Comparison of ENCODE assay signal across 22 cellular contexts in genomic region chr19:18393836-18394235, GRCh38. TPM values are rescaled to one million over a fixed set of nuclear protein-coding genes. Genes with fewer than 3 reads are reported as not detected.
DNase-seq lines count a peak whose midpoint lies in the region; ATAC-seq, FAIRE-seq and TF ChIP-seq lines count a peak whose summit lies in the region.
"Had no signal": no experiment of that assay in that cellular context is flagged by ENCODE, and none has a peak within 500 bp of the region (broad histone marks: within the 10 kb centered on the region; RNA-seq: fewer than 3 reads in every experiment).

No MANE protein-coding gene starts in this region.

- ATAC-seq in HepG2 (no peak), Right ventricle myocardium superior (ENCODE audit: poor library complexity) (peak; percentile 18), HG03521 (IDR thresholded peaks at IDR 0.05; ENCODE audit: unreplicated experiment) (no peak), HG03442 (IDR thresholded peaks at IDR 0.05; ENCODE audit: unreplicated experiment) (no peak)

- H3K79me2 ChIP-seq in HepG2 (ENCODE audit: insufficient read depth, low read length), result no peaks in the 10 kb centered on the region

- POLR2A ChIA-PET in HepG2 (lab: Yijun Ruan, JAX), result no interaction called here

- H3K27me3 ChIP-seq in liver (ENCODE audit: control insufficient read depth in 4 of 4, insufficient read depth in 4 of 4, low read length in 3 of 4) (no peaks in the 10 kb centered on the region), HepG2 (ENCODE audit: control insufficient read depth in 1 of 2, insufficient read depth in 2 of 2, low read length in 2 of 2) (peaks cover 0 to 17% of the 10 kb centered on the region in 2 experiments; a peak in 4 of 5 replicates), muscle layer of colon (ENCODE audit: control insufficient read depth in 1 of 2, insufficient read depth in 2 of 2, low read length in 2 of 2) (peaks cover 10 to 16% of the 10 kb centered on the region in 2 donors)

- H3K9me3 ChIP-seq in liver (ENCODE audit: control insufficient read depth in 4 of 4, low read length in 3 of 4) (no peaks in the 10 kb centered on the region), HepG2 (ENCODE audit: low read length) (no peaks in the 10 kb centered on the region), muscle layer of colon (ENCODE audit: low read length) (no peaks in the 10 kb centered on the region)

- WGBS in liver, result 77% methylated on average over 7 of the region's 7 CpGs
- 68% methylated on average over 7 of the region's 7 CpGs for WGBS in HepG2 (ENCODE audit: low lambda C conversion rate)

- H3K36me3 ChIP-seq in liver (ENCODE audit: control insufficient read depth in 4 of 4, insufficient read depth in 3 of 4, low read depth in 1 of 4, low read length in 3 of 4) (peaks cover 0 to 5% (median 0%) of the 10 kb centered on the region in 4 donors), HepG2 (replicated peaks in 1 of 2; ENCODE audit: control insufficient read depth in 1 of 2, insufficient read depth in 2 of 2, low read length in 2 of 2) (peaks cover under 1 to 2% of the 10 kb centered on the region in 2 experiments; a peak in 3 of 5 replicates), muscle layer of colon (ENCODE audit: insufficient read depth, low read length) (no peaks in the 10 kb centered on the region)

- H3K4me1 ChIP-seq in liver (ENCODE audit: control insufficient read depth in 4 of 4, insufficient read depth in 4 of 4, low read length in 3 of 4) (peaks cover 10 to 29% (median 20%) of the 10 kb centered on the region in 4 donors), HepG2 (ENCODE audit: insufficient read depth, low read length) (peaks cover 47% of the 10 kb centered on the region), muscle layer of colon (ENCODE audit: insufficient read depth, low read length) (no peaks in the 10 kb centered on the region)

- no peak for FAIRE-seq in HepG2 (lab: Jason Lieb, UNC)
- FAIRE-seq in HTR-8/SVneo (lab: Jason Lieb, UNC), result no peak

- no peak overlapping the region for H2AFZ ChIP-seq in HepG2 (ENCODE audit: low read length)

- CTCF ChIA-PET in HepG2 (lab: Yijun Ruan, JAX; ENCODE audit: low intra/inter-chr PET ratio, low total read pairs), result no interaction called here

- TF ChIP-seq RAD21 in liver (IDR thresholded peaks at IDR 0.05) (no peak), HepG2 (CRISPR knock-in tag; IDR thresholded peaks at IDR 0.05) (no peak)

- no peak for TF ChIP-seq EP300 in HepG2 (IDR thresholded peaks at IDR 0.05; ENCODE audit: low read depth in 2 of 2, low read length in 2 of 2)
- TF ChIP-seq EP300 in HepG2 (CRISPR knock-in tag; IDR thresholded peaks at IDR 0.05; ENCODE audit: borderline replicate concordance), result no peak

- H3K4me3 ChIP-seq in liver (ENCODE audit: low read depth in 1 of 3, low read length in 3 of 3) (no peak overlapping the region), HepG2 (replicated peaks in 1 of 3; ENCODE audit: insufficient read depth in 1 of 3, low read depth in 2 of 3, low read length in 3 of 3) (no peak overlapping the region), muscle layer of colon (ENCODE audit: low read depth in 1 of 2, low read length in 2 of 2) (no peak overlapping the region)
- H3K4me3 ChIP-seq: smooth muscle cell had no signal

- H3K9ac ChIP-seq in liver (ENCODE audit: low read depth in 1 of 2, low read length in 2 of 2), result no peak overlapping the region
- no peak overlapping the region for H3K9ac ChIP-seq in HepG2 (ENCODE audit: insufficient read depth, low read depth, low read length)
- H3K9ac ChIP-seq in muscle layer of colon (ENCODE audit: low read length), result no peak overlapping the region

- no peak overlapping the region for H3K4me2 ChIP-seq in HepG2 (ENCODE audit: low read depth, low read length)
- H3K4me2 ChIP-seq: smooth muscle cell had no signal

- BruUV-seq in HepG2 (replicated peaks; lab: Mats Ljungman, UMichigan), result no TSS peak

- in situ Hi-C loops in HepG2 (cut with HindIII; ENCODE audit: extremely low pct_ligation_motif_present, low pct_unique_long_range_greater_than_20kb), result no loop called here

- peaks cover 17% of the 10 kb centered on the region for H4K20me1 ChIP-seq in HepG2 (ENCODE audit: insufficient read depth, low read length)

- no peak for DNase-seq in HepG2 (ENCODE audit: low spot score)
- peak; percentile 81 for DNase-seq in Right ventricle myocardium superior
- no peak for DNase-seq in activated effector memory CD4-positive, alpha-beta T cell treated with Interleukin-2 at 50 U/mL for 16 hours
- DNase-seq in HTR-8/SVneo (ENCODE audit: insufficient read length, low spot score), result no peak
- DNase-seq: activated CD4-positive, CD25-positive, alpha-beta regulatory T cell; activated CD8-positive, alpha-beta memory T cell treated with anti-CD3 and anti-CD28 coated beads for 24 hours; DMS53; effector CD4-positive, alpha-beta T cell; MM.1S; NCI-H1930; NCI-H446 treated with DMSO at 0.1 percent for 48 hours; SIG-M5; T-helper 2 cell had no signal

- intact Hi-C loops in HepG2 (cut with micrococcal nuclease; ENCODE audit: unreplicated experiment) (no loop called here), Right ventricle myocardium superior (cut with DNase I) (loop anchor here (5.0 kb wide), 1 partner anchor 47 kb away; no protein-coding TSS in a partner anchor)

- no peak for TF ChIP-seq POLR2A in HepG2 (IDR thresholded peaks at IDR 0.05; ENCODE audit: insufficient read depth in 1 of 2, low read depth in 2 of 2, low read length in 2 of 2)

- TF ChIP-seq CTCF in liver (IDR thresholded peaks at IDR 0.05; ENCODE audit: low read depth, low read length, missing input control), result no peak
- TF ChIP-seq CTCF in HepG2 (CRISPR knock-in tag; IDR thresholded peaks at IDR 0.05), result no peak

- H3K27ac ChIP-seq in liver (ENCODE audit: low read depth in 1 of 2, low read length in 2 of 2) (peak overlapping the region; percentile 0 to 35), HepG2 (ENCODE audit: extremely low read length, insufficient read depth, low read length) (no peak overlapping the region), muscle layer of colon (ENCODE audit: low read depth, low read length) (peak overlapping the region; percentile 24)
- H3K27ac ChIP-seq: C4-2B had no signal

RNA-seq across cellular contexts. Expression of gene LRRC25, which starts 3.6 kb away (rescaled TPM):
- 10 to 100 TPM in 1 of 2 donors, 1 to 10 TPM in 1; 7.9 to 13.4 TPM for total RNA-seq in liver
- polyA plus RNA-seq in liver, result 1 to 10 TPM; 2.3 to 5.8 TPM
- 0.13 TPM in 1 of 2 replicates, not detected in the other for total RNA-seq in HepG2 (2016; rRNA removed; fragmentation: Illumina TruSeq; extraction: Trizol)
- 0.20 TPM in 1 of 2 replicates, not detected in the other for total RNA-seq in HepG2 (2016; cell fraction: cytosol; rRNA removed; fragmentation: Illumina TruSeq; extraction: Trizol; ENCODE audit: low read depth)
- total RNA-seq in HepG2 (2016; cell fraction: insoluble cytoplasmic fraction; rRNA removed; fragmentation: Illumina TruSeq; extraction: Trizol), result 0.11 TPM in 1 of 2 replicates, not detected in the other
- total RNA-seq in HepG2 (2016; cell fraction: membrane; rRNA removed; fragmentation: Illumina TruSeq; extraction: Trizol), result 0.17 and 0.19 TPM in 2 replicates
- 0.25 TPM in 1 of 2 replicates, not detected in the other for total RNA-seq in HepG2 (2016; cell fraction: nucleus; rRNA removed; fragmentation: Illumina TruSeq; extraction: Trizol)
- polyA plus RNA-seq in HepG2 (2011; rRNA removed), result 0.53 and 0.85 TPM in 2 replicates
- polyA plus RNA-seq in HepG2 (2011; cell fraction: cytosol; rRNA removed), result 0.66 and 0.68 TPM in 2 replicates
- 0.16 and 0.35 TPM in 2 replicates for polyA plus RNA-seq in HepG2 (2011; cell fraction: nucleus; rRNA removed)
- polyA plus RNA-seq in HepG2 (2012), result 0.11 and 0.13 TPM in 2 replicates
- polyA plus RNA-seq in HepG2 (2016; cell fraction: cytosol; fragmentation: Illumina TruSeq; extraction: Trizol; ENCODE audit: low read depth), result 0.05 TPM in 1 of 2 replicates, not detected in the other
- 0.12 and 0.15 TPM in 2 replicates for polyA plus RNA-seq in HepG2 (2016; cell fraction: insoluble cytoplasmic fraction; fragmentation: Illumina TruSeq; extraction: Trizol; ENCODE audit: low read depth)
- 0.13 TPM in 1 of 2 replicates, not detected in the other for polyA plus RNA-seq in HepG2 (2016; cell fraction: membrane; fragmentation: Illumina TruSeq; extraction: Trizol; ENCODE audit: low read depth)
- not detected in 2 replicates for polyA plus RNA-seq in HepG2 (2016; cell fraction: nucleus; fragmentation: Illumina TruSeq; extraction: Trizol; ENCODE audit: insufficient read depth, low read depth)
- 0.60 TPM in 1 of 2 replicates, not detected in the other for polyA minus RNA-seq in HepG2 (2011; rRNA and poly(A)+ RNA removed; ENCODE audit: low replicate concordance)
- polyA minus RNA-seq in HepG2 (2011; cell fraction: cytosol; rRNA and poly(A)+ RNA removed), result 0.40 and 0.70 TPM in 2 replicates
- polyA minus RNA-seq in HepG2 (2011; cell fraction: nucleus; rRNA and poly(A)+ RNA removed), result 0.25 TPM in 1 of 2 replicates, not detected in the other
- total RNA-seq in Right ventricle myocardium superior, result 3.6 TPM
- total RNA-seq: A172; activated T-helper 1 cell treated with anti-CD3 and anti-CD28 coated beads, Interleukin-12 subunit alpha, Interleukin-12 subunit beta, Interleukin-2, Interleukin-4 antibody, amounts not matched to agents 30 ng/mL and 10 ng/mL and 1 ng/mL, durations not matched to agents 14 hours and 24 hours and 36 hours; myocyte; smooth muscle cell had no signal

RNA-seq across cellular contexts. Expression of gene GDF15, which starts 7.9 kb away (rescaled TPM):
- total RNA-seq in liver, result 10 to 100 TPM in 1 of 2 donors, under 1 TPM in 1; 0.42 to 11.6 TPM
- polyA plus RNA-seq in liver, result 1 to 10 TPM; 6.7 to 7.7 TPM
- total RNA-seq in HepG2 (2016; rRNA removed; fragmentation: Illumina TruSeq; extraction: Trizol), result 43.0 and 146 TPM in 2 replicates
- total RNA-seq in HepG2 (2016; cell fraction: cytosol; rRNA removed; fragmentation: Illumina TruSeq; extraction: Trizol; ENCODE audit: low read depth), result 42.0 and 45.2 TPM in 2 replicates
- 37.4 and 148 TPM in 2 replicates for total RNA-seq in HepG2 (2016; cell fraction: insoluble cytoplasmic fraction; rRNA removed; fragmentation: Illumina TruSeq; extraction: Trizol)
- 53.4 and 57.4 TPM in 2 replicates for total RNA-seq in HepG2 (2016; cell fraction: membrane; rRNA removed; fragmentation: Illumina TruSeq; extraction: Trizol)
- total RNA-seq in HepG2 (2016; cell fraction: nucleus; rRNA removed; fragmentation: Illumina TruSeq; extraction: Trizol), result 112 and 139 TPM in 2 replicates
- polyA plus RNA-seq in HepG2 (2011; rRNA removed), result 422 and 537 TPM in 2 replicates
- polyA plus RNA-seq in HepG2 (2011; cell fraction: cytosol; rRNA removed), result 539 and 794 TPM in 2 replicates
- 1,510 and 1,558 TPM in 2 replicates for polyA plus RNA-seq in HepG2 (2011; cell fraction: nucleus; rRNA removed)
- 229 and 758 TPM in 2 replicates for polyA plus RNA-seq in HepG2 (2012)
- 22.2 and 24.9 TPM in 2 replicates for polyA plus RNA-seq in HepG2 (2016; cell fraction: cytosol; fragmentation: Illumina TruSeq; extraction: Trizol; ENCODE audit: low read depth)
- polyA plus RNA-seq in HepG2 (2016; cell fraction: insoluble cytoplasmic fraction; fragmentation: Illumina TruSeq; extraction: Trizol; ENCODE audit: low read depth), result 49.2 and 57.0 TPM in 2 replicates
- polyA plus RNA-seq in HepG2 (2016; cell fraction: membrane; fragmentation: Illumina TruSeq; extraction: Trizol; ENCODE audit: low read depth), result 30.8 and 31.5 TPM in 2 replicates
- polyA plus RNA-seq in HepG2 (2016; cell fraction: nucleus; fragmentation: Illumina TruSeq; extraction: Trizol; ENCODE audit: insufficient read depth, low read depth), result 315 and 334 TPM in 2 replicates
- polyA minus RNA-seq in HepG2 (2011; rRNA and poly(A)+ RNA removed; ENCODE audit: low replicate concordance), result 4.5 and 440 TPM in 2 replicates
- polyA minus RNA-seq in HepG2 (2011; cell fraction: cytosol; rRNA and poly(A)+ RNA removed), result 366 and 433 TPM in 2 replicates
- polyA minus RNA-seq in HepG2 (2011; cell fraction: nucleus; rRNA and poly(A)+ RNA removed), result 115 and 151 TPM in 2 replicates
- 0.54 TPM for total RNA-seq in Right ventricle myocardium superior
- total RNA-seq: activated T-helper 1 cell treated with anti-CD3 and anti-CD28 coated beads, Interleukin-12 subunit alpha, Interleukin-12 subunit beta, Interleukin-2, Interleukin-4 antibody, amounts not matched to agents 30 ng/mL and 10 ng/mL and 1 ng/mL, durations not matched to agents 14 hours and 24 hours and 36 hours had no signal

RNA-seq across cellular contexts. Expression of gene SSBP4, which starts 25.4 kb away (rescaled TPM):
- 10 to 100 TPM in 1 of 2 donors, 1 to 10 TPM in 1; 6.4 to 19.0 TPM for total RNA-seq in liver
- polyA plus RNA-seq in liver, result 10 to 100 TPM in 1 of 2 donors, 1 to 10 TPM in 1; 4.0 to 16.6 TPM
- 19.3 and 39.5 TPM in 2 replicates for total RNA-seq in HepG2 (2016; rRNA removed; fragmentation: Illumina TruSeq; extraction: Trizol)
- 95.2 and 104 TPM in 2 replicates for total RNA-seq in HepG2 (2016; cell fraction: cytosol; rRNA removed; fragmentation: Illumina TruSeq; extraction: Trizol; ENCODE audit: low read depth)
- 14.4 and 39.0 TPM in 2 replicates for total RNA-seq in HepG2 (2016; cell fraction: insoluble cytoplasmic fraction; rRNA removed; fragmentation: Illumina TruSeq; extraction: Trizol)
- total RNA-seq in HepG2 (2016; cell fraction: membrane; rRNA removed; fragmentation: Illumina TruSeq; extraction: Trizol), result 103 and 124 TPM in 2 replicates
- 26.9 and 35.1 TPM in 2 replicates for total RNA-seq in HepG2 (2016; cell fraction: nucleus; rRNA removed; fragmentation: Illumina TruSeq; extraction: Trizol)
- polyA plus RNA-seq in HepG2 (2011; rRNA removed), result 20.8 and 33.4 TPM in 2 replicates
- 11.6 and 28.6 TPM in 2 replicates for polyA plus RNA-seq in HepG2 (2011; cell fraction: cytosol; rRNA removed)
- 200 and 290 TPM in 2 replicates for polyA plus RNA-seq in HepG2 (2011; cell fraction: nucleus; rRNA removed)
- 18.2 and 31.6 TPM in 2 replicates for polyA plus RNA-seq in HepG2 (2012)
- 133 and 147 TPM in 2 replicates for polyA plus RNA-seq in HepG2 (2016; cell fraction: cytosol; fragmentation: Illumina TruSeq; extraction: Trizol; ENCODE audit: low read depth)
- polyA plus RNA-seq in HepG2 (2016; cell fraction: insoluble cytoplasmic fraction; fragmentation: Illumina TruSeq; extraction: Trizol; ENCODE audit: low read depth), result 34.3 and 41.3 TPM in 2 replicates
- polyA plus RNA-seq in HepG2 (2016; cell fraction: membrane; fragmentation: Illumina TruSeq; extraction: Trizol; ENCODE audit: low read depth), result 147 and 152 TPM in 2 replicates
- polyA plus RNA-seq in HepG2 (2016; cell fraction: nucleus; fragmentation: Illumina TruSeq; extraction: Trizol; ENCODE audit: insufficient read depth, low read depth), result 117 and 122 TPM in 2 replicates
- polyA minus RNA-seq in HepG2 (2011; rRNA and poly(A)+ RNA removed; ENCODE audit: low replicate concordance), result 10.3 and 12.3 TPM in 2 replicates
- 12.0 and 13.9 TPM in 2 replicates for polyA minus RNA-seq in HepG2 (2011; cell fraction: cytosol; rRNA and poly(A)+ RNA removed)
- polyA minus RNA-seq in HepG2 (2011; cell fraction: nucleus; rRNA and poly(A)+ RNA removed), result 20.1 and 21.6 TPM in 2 replicates
- 30.4 TPM for total RNA-seq in Right ventricle myocardium superior

RNA-seq across cellular contexts. Expression of gene ISYNA1, which starts 44.1 kb away (rescaled TPM):
- total RNA-seq in liver (10 to 100 TPM in 1 of 2 donors, 1 to 10 TPM in 1; 8.0 to 41.9 TPM), HepG2 (2016; rRNA removed; fragmentation: Illumina TruSeq; extraction: Trizol) (29.4 and 48.5 TPM in 2 replicates), Right ventricle myocardium superior (26.0 TPM)
- polyA plus RNA-seq in liver (10 to 100 TPM in 1 of 2 donors, 1 to 10 TPM in 1; 4.7 to 12.1 TPM), HepG2 (2011; rRNA removed) (29.6 and 36.5 TPM in 2 replicates)
- 8.4 and 10.1 TPM in 2 replicates for total RNA-seq in HepG2 (2016; cell fraction: cytosol; rRNA removed; fragmentation: Illumina TruSeq; extraction: Trizol; ENCODE audit: low read depth)
- total RNA-seq in HepG2 (2016; cell fraction: insoluble cytoplasmic fraction; rRNA removed; fragmentation: Illumina TruSeq; extraction: Trizol), result 29.3 and 46.4 TPM in 2 replicates
- 16.0 and 18.7 TPM in 2 replicates for total RNA-seq in HepG2 (2016; cell fraction: membrane; rRNA removed; fragmentation: Illumina TruSeq; extraction: Trizol)
- total RNA-seq in HepG2 (2016; cell fraction: nucleus; rRNA removed; fragmentation: Illumina TruSeq; extraction: Trizol), result 33.6 and 37.4 TPM in 2 replicates
- polyA plus RNA-seq in HepG2 (2011; cell fraction: cytosol; rRNA removed), result 14.0 and 25.3 TPM in 2 replicates
- 246 and 367 TPM in 2 replicates for polyA plus RNA-seq in HepG2 (2011; cell fraction: nucleus; rRNA removed)
- 32.5 and 49.8 TPM in 2 replicates for polyA plus RNA-seq in HepG2 (2012)
- 16.0 and 16.5 TPM in 2 replicates for polyA plus RNA-seq in HepG2 (2016; cell fraction: cytosol; fragmentation: Illumina TruSeq; extraction: Trizol; ENCODE audit: low read depth)
- polyA plus RNA-seq in HepG2 (2016; cell fraction: insoluble cytoplasmic fraction; fragmentation: Illumina TruSeq; extraction: Trizol; ENCODE audit: low read depth), result 44.6 and 57.4 TPM in 2 replicates
- polyA plus RNA-seq in HepG2 (2016; cell fraction: membrane; fragmentation: Illumina TruSeq; extraction: Trizol; ENCODE audit: low read depth), result 18.1 and 22.4 TPM in 2 replicates
- polyA plus RNA-seq in HepG2 (2016; cell fraction: nucleus; fragmentation: Illumina TruSeq; extraction: Trizol; ENCODE audit: insufficient read depth, low read depth), result 103 and 119 TPM in 2 replicates
- 1.3 and 50.2 TPM in 2 replicates for polyA minus RNA-seq in HepG2 (2011; rRNA and poly(A)+ RNA removed; ENCODE audit: low replicate concordance)
- 20.4 and 29.0 TPM in 2 replicates for polyA minus RNA-seq in HepG2 (2011; cell fraction: cytosol; rRNA and poly(A)+ RNA removed)
- polyA minus RNA-seq in HepG2 (2011; cell fraction: nucleus; rRNA and poly(A)+ RNA removed), result 13.3 and 14.3 TPM in 2 replicates

RNA-seq across cellular contexts. Expression of gene PGPEP1, which starts 53.4 kb away (rescaled TPM):
- 10 to 100 TPM; 21.5 to 48.3 TPM for total RNA-seq in liver
- polyA plus RNA-seq in liver, result 10 to 100 TPM; 15.8 to 30.8 TPM
- total RNA-seq in HepG2 (2016; rRNA removed; fragmentation: Illumina TruSeq; extraction: Trizol), result 56.6 and 57.7 TPM in 2 replicates
- 13.1 and 14.4 TPM in 2 replicates for total RNA-seq in HepG2 (2016; cell fraction: cytosol; rRNA removed; fragmentation: Illumina TruSeq; extraction: Trizol; ENCODE audit: low read depth)
- 51.1 and 64.9 TPM in 2 replicates for total RNA-seq in HepG2 (2016; cell fraction: insoluble cytoplasmic fraction; rRNA removed; fragmentation: Illumina TruSeq; extraction: Trizol)
- total RNA-seq in HepG2 (2016; cell fraction: membrane; rRNA removed; fragmentation: Illumina TruSeq; extraction: Trizol), result 36.0 and 36.7 TPM in 2 replicates
- total RNA-seq in HepG2 (2016; cell fraction: nucleus; rRNA removed; fragmentation: Illumina TruSeq; extraction: Trizol), result 30.3 and 33.5 TPM in 2 replicates
- 53.1 and 64.3 TPM in 2 replicates for polyA plus RNA-seq in HepG2 (2011; rRNA removed)
- 37.2 and 38.6 TPM in 2 replicates for polyA plus RNA-seq in HepG2 (2011; cell fraction: cytosol; rRNA removed)
- polyA plus RNA-seq in HepG2 (2011; cell fraction: nucleus; rRNA removed), result 97.0 and 102 TPM in 2 replicates
- 26.8 and 28.6 TPM in 2 replicates for polyA plus RNA-seq in HepG2 (2012)
- 15.6 and 16.2 TPM in 2 replicates for polyA plus RNA-seq in HepG2 (2016; cell fraction: cytosol; fragmentation: Illumina TruSeq; extraction: Trizol; ENCODE audit: low read depth)
- polyA plus RNA-seq in HepG2 (2016; cell fraction: insoluble cytoplasmic fraction; fragmentation: Illumina TruSeq; extraction: Trizol; ENCODE audit: low read depth), result 40.6 and 44.1 TPM in 2 replicates
- polyA plus RNA-seq in HepG2 (2016; cell fraction: membrane; fragmentation: Illumina TruSeq; extraction: Trizol; ENCODE audit: low read depth), result 22.8 and 23.5 TPM in 2 replicates
- polyA plus RNA-seq in HepG2 (2016; cell fraction: nucleus; fragmentation: Illumina TruSeq; extraction: Trizol; ENCODE audit: insufficient read depth, low read depth), result 51.1 and 66.5 TPM in 2 replicates
- polyA minus RNA-seq in HepG2 (2011; rRNA and poly(A)+ RNA removed; ENCODE audit: low replicate concordance), result 22.4 and 187 TPM in 2 replicates
- 44.1 and 52.6 TPM in 2 replicates for polyA minus RNA-seq in HepG2 (2011; cell fraction: cytosol; rRNA and poly(A)+ RNA removed)
- 46.4 and 57.7 TPM in 2 replicates for polyA minus RNA-seq in HepG2 (2011; cell fraction: nucleus; rRNA and poly(A)+ RNA removed)
- total RNA-seq in Right ventricle myocardium superior, result 33.6 TPM
